In genomic region chr11:117620659-117621058, GRCh38 we compare ENCODE assay signal across 2 cellular contexts.
TF ChIP-seq lines count a peak whose summit lies in the region.

No MANE protein-coding gene starts in this region.

TF ChIP-seq in HepG2, 621 proteins besides CTCF, POLR2A, EP300 and RAD21:
- 0 out of 2 replicates have a peak, but pooled peaks have one; percentile 36 for TF ChIP-seq ZNF629 (CRISPR knock-in tag; conservative IDR thresholded peaks at IDR 0.05)
- TF ChIP-seq, protein P1, sequence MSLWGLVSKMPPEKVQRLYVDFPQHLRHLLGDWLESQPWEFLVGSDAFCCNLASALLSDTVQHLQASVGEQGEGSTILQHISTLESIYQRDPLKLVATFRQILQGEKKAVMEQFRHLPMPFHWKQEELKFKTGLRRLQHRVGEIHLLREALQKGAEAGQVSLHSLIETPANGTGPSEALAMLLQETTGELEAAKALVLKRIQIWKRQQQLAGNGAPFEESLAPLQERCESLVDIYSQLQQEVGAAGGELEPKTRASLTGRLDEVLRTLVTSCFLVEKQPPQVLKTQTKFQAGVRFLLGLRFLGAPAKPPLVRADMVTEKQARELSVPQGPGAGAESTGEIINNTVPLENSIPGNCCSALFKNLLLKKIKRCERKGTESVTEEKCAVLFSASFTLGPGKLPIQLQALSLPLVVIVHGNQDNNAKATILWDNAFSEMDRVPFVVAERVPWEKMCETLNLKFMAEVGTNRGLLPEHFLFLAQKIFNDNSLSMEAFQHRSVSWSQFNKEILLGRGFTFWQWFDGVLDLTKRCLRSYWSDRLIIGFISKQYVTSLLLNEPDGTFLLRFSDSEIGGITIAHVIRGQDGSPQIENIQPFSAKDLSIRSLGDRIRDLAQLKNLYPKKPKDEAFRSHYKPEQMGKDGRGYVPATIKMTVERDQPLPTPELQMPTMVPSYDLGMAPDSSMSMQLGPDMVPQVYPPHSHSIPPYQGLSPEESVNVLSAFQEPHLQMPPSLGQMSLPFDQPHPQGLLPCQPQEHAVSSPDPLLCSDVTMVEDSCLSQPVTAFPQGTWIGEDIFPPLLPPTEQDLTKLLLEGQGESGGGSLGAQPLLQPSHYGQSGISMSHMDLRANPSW (CRISPR knock-in tag; IDR thresholded peaks at IDR 0.05; ENCODE audit: borderline replicate concordance) = no peak

TF ChIP-seq in H1, 55 proteins besides CTCF, POLR2A, EP300 and RAD21:
- TF ChIP-seq SP4 (IDR thresholded peaks at IDR 0.05; ENCODE audit: low read length) (no peak), HDAC2 (IDR thresholded peaks at IDR 0.05; ENCODE audit: borderline replicate concordance in 1 of 2, low read depth in 2 of 2, low read length in 2 of 2) (0 out of 4 replicates have a peak, but pooled peaks of 1 of the 2 experiments have one; percentile 37), KDM1A (IDR thresholded peaks at IDR 0.05; ENCODE audit: borderline replicate concordance, low read length) (0 out of 2 replicates have a peak, but pooled peaks have one; percentile 70)
